Comparison of ENCODE assay signal across 17 cellular contexts in the genomic region with DNA sequence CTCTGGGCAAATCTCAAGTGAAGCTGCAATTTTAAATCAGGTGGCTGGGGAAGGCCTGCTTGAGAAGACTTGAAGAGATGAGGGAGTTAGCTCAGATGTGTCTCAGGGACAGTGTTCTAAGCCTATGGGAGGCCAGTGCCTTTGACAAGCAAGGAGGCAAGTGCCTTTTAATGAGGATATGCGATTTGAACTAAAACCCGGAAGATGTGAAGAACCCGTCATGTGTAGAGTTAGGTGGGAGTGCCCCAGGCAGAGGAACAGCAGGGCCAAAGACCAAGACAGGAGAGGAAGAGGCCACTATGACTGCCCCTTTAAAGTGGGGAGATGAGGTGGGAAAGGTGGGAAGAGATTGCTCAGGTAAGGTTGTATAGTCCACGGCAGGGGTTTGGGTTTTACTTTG.
DNase-seq lines count a peak whose midpoint lies in the region; ATAC-seq, FAIRE-seq and TF ChIP-seq lines count a peak whose summit lies in the region.
"Had no signal": no experiment of that assay in that cellular context is flagged by ENCODE, and none has a peak within 500 bp of the region (broad histone marks: within the 10 kb centered on the region; RNA-seq: fewer than 3 reads in every experiment).

No MANE protein-coding gene starts in this region.

- peak overlapping the region; percentile 29 for H3K27ac Mint-ChIP-seq in CD8-positive, alpha-beta T cell
- H3K27ac Mint-ChIP-seq: progenitor cell of endocrine pancreas had no signal

- no peak for TF ChIP-seq CTCF in CD8-positive, alpha-beta T cell (IDR thresholded peaks at IDR 0.05)
- no peak for TF ChIP-seq CTCF in tibial artery (IDR thresholded peaks at IDR 0.05)

- no peak overlapping the region for H2BK5ac ChIP-seq in mesenchymal stem cell (ENCODE audit: low read depth, low read length, poor library complexity, severe bottlenecking)

- ATAC-seq in CD8-positive, alpha-beta T cell = no peak
- ATAC-seq in HG03457 (IDR thresholded peaks at IDR 0.05; ENCODE audit: unreplicated experiment) = no peak
- ATAC-seq: gastrocnemius medialis, left ventricle myocardium superior had no signal

- H3K4me1 ChIP-seq in CD8-positive, alpha-beta T cell (ENCODE audit: insufficient read depth, low read length) = peaks cover 17% of the 10 kb centered on the region
- peaks cover 81% of the 10 kb centered on the region for H3K4me1 ChIP-seq in SJSA1 (replicated peaks)
- peaks cover 11% of the 10 kb centered on the region for H3K4me1 ChIP-seq in mesenchymal stem cell (ENCODE audit: control insufficient read depth, insufficient read depth, low read depth, low read length)
- H3K4me1 ChIP-seq in tibial artery = peaks cover 0 to 88% (median 71%) of the 10 kb centered on the region in 4 donors

- H3K14ac ChIP-seq in mesenchymal stem cell (ENCODE audit: low read length in 2 of 2) = no peak overlapping the region

- H3K4me3 Mint-ChIP-seq in CD8-positive, alpha-beta T cell = no peak overlapping the region

- no peak overlapping the region for H3K4me3 ChIP-seq in CD8-positive, alpha-beta T cell (ENCODE audit: low read depth, low read length)
- H3K4me3 ChIP-seq in SJSA1 = no peak overlapping the region
- H3K4me3 ChIP-seq in mesenchymal stem cell (ENCODE audit: insufficient read depth in 1 of 2, low read depth in 1 of 2, low read length in 2 of 2) = no peak overlapping the region
- H3K4me3 ChIP-seq in tibial artery = no peak overlapping the region
- H3K4me3 ChIP-seq: gastrocnemius medialis had no signal

- H3K9me3 ChIP-seq in CD8-positive, alpha-beta T cell (ENCODE audit: low read length) = no peaks in the 10 kb centered on the region
- no peaks in the 10 kb centered on the region for H3K9me3 ChIP-seq in SJSA1 (replicated peaks)
- H3K9me3 ChIP-seq in mesenchymal stem cell (ENCODE audit: control insufficient read depth, low read length) = no peaks in the 10 kb centered on the region
- H3K9me3 ChIP-seq in tibial artery = no peaks in the 10 kb centered on the region
- H3K9me3 ChIP-seq: gastrocnemius medialis had no signal

- H4K91ac ChIP-seq in mesenchymal stem cell (ENCODE audit: low read length) = peak overlapping the region; percentile 67

- peak overlapping the region; percentile 40 for H2BK120ac ChIP-seq in mesenchymal stem cell (ENCODE audit: low read depth, low read length)

- H4K8ac ChIP-seq in mesenchymal stem cell (ENCODE audit: low read length) = peak overlapping the region; percentile 70

- no peak overlapping the region for H3K23ac ChIP-seq in mesenchymal stem cell (ENCODE audit: low read length in 2 of 2)

- no peak overlapping the region for H3K9ac ChIP-seq in mesenchymal stem cell (ENCODE audit: low read length)
- H3K9ac ChIP-seq: KMS-11 had no signal

- no peaks in the 10 kb centered on the region for H3K27me3 Mint-ChIP-seq in CD8-positive, alpha-beta T cell (ENCODE audit: low read depth)
- H3K27me3 Mint-ChIP-seq: progenitor cell of endocrine pancreas had no signal

- peak overlapping the region; percentile 65 to 75 for H2BK12ac ChIP-seq in mesenchymal stem cell (ENCODE audit: low read length in 2 of 2)

- H3K4ac ChIP-seq in mesenchymal stem cell (ENCODE audit: low read depth in 1 of 2, low read length in 2 of 2) = peak overlapping the region in 1 of 2 experiments; percentile 6

- no peak overlapping the region for H2AK5ac ChIP-seq in mesenchymal stem cell (ENCODE audit: low read length, severe bottlenecking)

- CTCF ChIA-PET in CD8-positive, alpha-beta T cell (lab: Charles Lee) = no interaction called here

- H2BK15ac ChIP-seq in mesenchymal stem cell (ENCODE audit: low read depth, poor library complexity, severe bottlenecking) = peak overlapping the region; percentile 56

- no peak overlapping the region for H3K27ac ChIP-seq in CD8-positive, alpha-beta T cell (ENCODE audit: low read depth, low read length)
- H3K27ac ChIP-seq in SJSA1 = peak overlapping the region; percentile 75
- H3K27ac ChIP-seq in mesenchymal stem cell (ENCODE audit: low read length, poor library complexity, severe bottlenecking) = no peak overlapping the region
- peak overlapping the region; percentile 76 to 89 for H3K27ac ChIP-seq in tibial artery
- H3K27ac ChIP-seq: KMS-11 had no signal

- peaks cover 2% of the 10 kb centered on the region for H3K36me3 Mint-ChIP-seq in CD8-positive, alpha-beta T cell

- peaks cover 22% of the 10 kb centered on the region for H3K79me1 ChIP-seq in mesenchymal stem cell (replicated peaks; ENCODE audit: low read length, poor library complexity, severe bottlenecking)

- 98% methylated on average over 3 of the region's 4 CpGs for WGBS in mesenchymal stem cell

- H3K9me3 Mint-ChIP-seq in CD8-positive, alpha-beta T cell = no peaks in the 10 kb centered on the region

- H3K36me3 ChIP-seq in CD8-positive, alpha-beta T cell (ENCODE audit: insufficient read depth, low read length) = no peaks in the 10 kb centered on the region
- H3K36me3 ChIP-seq in SJSA1 (no peaks in the 10 kb centered on the region), mesenchymal stem cell (ENCODE audit: control insufficient read depth in 1 of 2, insufficient read depth in 2 of 2, low read depth in 1 of 2, low read length in 2 of 2) (no peaks in the 10 kb centered on the region), tibial artery (no peaks in the 10 kb centered on the region)
- H3K36me3 ChIP-seq: gastrocnemius medialis had no signal

- no peak for DNase-seq in CD8-positive, alpha-beta T cell
- DNase-seq in SJSA1 (ENCODE audit: low read depth in 1 of 2, low spot score in 2 of 2) (no peak), mesenchymal stem cell (no peak), tibial artery (no peak), HTR-8/SVneo (ENCODE audit: insufficient read length, low spot score) (no peak), NCI-H226 (no peak)
- DNase-seq: activated gamma-delta T cell treated with Interleukin-2 at 50 U/mL for 16 hours, DMS 273 treated with DMSO at 0.1 percent for 48 hours, gastrocnemius medialis, hippocampal formation, left ventricle myocardium superior, NCI-H1048, NCI-H187, NCI-H2227 treated with DMSO at 0.1 percent for 48 hours had no signal

- intact Hi-C loops in CD8-positive, alpha-beta T cell (cut with DNase I, micrococcal nuclease) = loop anchor here in 1 of 2 experiments (10.0 kb wide), 1 partner anchor 472 kb away; a partner anchor contains a TSS
- intact Hi-C loops in tibial artery (cut with DNase I; ENCODE audit: low total_unique reads) = no loop called here

- no peak for FAIRE-seq in HTR-8/SVneo (lab: Jason Lieb, UNC)

- peak overlapping the region; percentile 78 to 92 for H3K18ac ChIP-seq in mesenchymal stem cell (ENCODE audit: low read depth in 1 of 2, low read length in 2 of 2)

- no peak overlapping the region for H3K4me2 ChIP-seq in mesenchymal stem cell (ENCODE audit: low read length, poor library complexity, severe bottlenecking)
- H3K4me2 ChIP-seq: KMS-11 had no signal

- peaks cover 30% of the 10 kb centered on the region for H3K4me1 Mint-ChIP-seq in CD8-positive, alpha-beta T cell (ENCODE audit: low read depth)

- POLR2A ChIA-PET in CD8-positive, alpha-beta T cell (lab: Charles Lee) = no interaction called here

- no peak overlapping the region for H2AFZ ChIP-seq in mesenchymal stem cell (ENCODE audit: low read depth, low read length)

- no peaks in the 10 kb centered on the region for H3K27me3 ChIP-seq in CD8-positive, alpha-beta T cell (ENCODE audit: insufficient read depth, low read length)
- H3K27me3 ChIP-seq in SJSA1 (replicated peaks) (no peaks in the 10 kb centered on the region), mesenchymal stem cell (ENCODE audit: control insufficient read depth in 1 of 2, insufficient read depth in 1 of 2, low read length in 2 of 2) (no peaks in the 10 kb centered on the region), tibial artery (no peaks in the 10 kb centered on the region)
- H3K27me3 ChIP-seq: gastrocnemius medialis had no signal

Comparison
In these comparisons a context has a peak if more than half of its experiments do, and no peak if none do; other contexts are left out.
1. H3K27ac ChIP-seq: peak in SJSA1 (single experiment) and tibial artery (2 of 2); none in CD8-positive, alpha-beta T cell (single experiment) and mesenchymal stem cell (single experiment).